ENCODE assay signal across 8 cellular contexts in genomic region chr5:151150484-151151262, GRCh38. TPM values are rescaled to one million over a fixed set of nuclear protein-coding genes. Genes with fewer than 3 reads are reported as not detected.
DNase-seq lines count a peak whose midpoint lies in the region; ATAC-seq and TF ChIP-seq lines count a peak whose summit lies in the region.

No MANE protein-coding gene starts in this region.

- TF ChIP-seq CTCF in AG10803 (conservative IDR thresholded peaks at IDR 0.05; ENCODE audit: low read length) = no peak
- TF ChIP-seq CTCF in mesothelial cell of epicardium (IDR thresholded peaks at IDR 0.05; ENCODE audit: unreplicated experiment) = no peak

- H3K27ac ChIP-seq in caudate nucleus (ENCODE audit: low read depth, low read length) = peak overlapping the region; percentile 75

- in situ Hi-C loops in HAP-1 (cut with MboI; ENCODE audit: low sequenced_read_pairs) = loop anchor here (25.0 kb wide), 1 partner anchor 363 kb away; the partner anchor contains the start of gene SMIM3

- H3K9me3 Mint-ChIP-seq in T-helper 2 cell treated with Interferon-gamma antibody and Interleukin-4, amounts not matched to agents 5 μg/mL and 100 μg/mL, for 36 hours = no peaks in the 10 kb centered on the region
- no peaks in the 10 kb centered on the region for H3K9me3 Mint-ChIP-seq in mesothelial cell of epicardium
- H3K9me3 Mint-ChIP-seq in stimulated activated naive B cell treated with anti-CD40 and anti-IgM and Interleukin-4, amounts not matched to agents 10 μg/mL and 1 μg/mL and 100 μg/mL, for 72 hours = no peaks in the 10 kb centered on the region

- H3K9me3 ChIP-seq in HAP-1 = no peaks in the 10 kb centered on the region

- peak overlapping the region; percentile 85 for H3K4me3 Mint-ChIP-seq in T-helper 2 cell treated with Interferon-gamma antibody and Interleukin-4, amounts not matched to agents 5 μg/mL and 100 μg/mL, for 36 hours
- peak overlapping the region; percentile 16 for H3K4me3 Mint-ChIP-seq in mesothelial cell of epicardium
- peak overlapping the region; percentile 73 to 79 for H3K4me3 Mint-ChIP-seq in stimulated activated naive B cell treated with anti-CD40 and anti-IgM and Interleukin-4, amounts not matched to agents 10 μg/mL and 1 μg/mL and 100 μg/mL, for 72 hours

- peaks cover 11% of the 10 kb centered on the region; the same call in 1 of the 2 replicates for H3K36me3 ChIP-seq in HAP-1 (replicated peaks)

- H3K4me1 ChIP-seq in HAP-1 = no peaks in the 10 kb centered on the region

- peaks cover 81% of the 10 kb centered on the region for H3K4me1 Mint-ChIP-seq in T-helper 2 cell treated with Interferon-gamma antibody and Interleukin-4, amounts not matched to agents 5 μg/mL and 100 μg/mL, for 36 hours (ENCODE audit: low read depth)
- peaks cover 56% of the 10 kb centered on the region for H3K4me1 Mint-ChIP-seq in mesothelial cell of epicardium
- peaks cover 75 to 100% of the 10 kb centered on the region in 2 donors for H3K4me1 Mint-ChIP-seq in stimulated activated naive B cell treated with anti-CD40 and anti-IgM and Interleukin-4, amounts not matched to agents 10 μg/mL and 1 μg/mL and 100 μg/mL, for 72 hours

- DNase-seq in AG10803 (ENCODE audit: low read depth) (peak; percentile 60), caudate nucleus (lab: John Stamatoyannopoulos, UW) (peak in 40 of 61 donors; percentile 9 to 87 (median 53)), mesothelial cell of epicardium (ENCODE audit: low spot score in 2 of 2, unreplicated experiment in 2 of 2) (peak in 1 of 2 experiments; percentile 47), HAP-1 (ENCODE audit: low spot score in 2 of 2) (no peak)
- DNase-seq in T-helper 2 cell treated with Interferon-gamma antibody and Interleukin-4, amounts not matched to agents 5 μg/mL and 100 μg/mL, for 36 hours (ENCODE audit: low spot score) = peak; percentile 70
- no peak for DNase-seq in stimulated activated naive B cell treated with anti-CD40 and anti-IgM and Interleukin-4, amounts not matched to agents 10 μg/mL and 1 μg/mL and 100 μg/mL, for 72 hours

- H3K4me3 ChIP-seq in AG10803 (ENCODE audit: low read length) (no peak overlapping the region), HAP-1 (no peak overlapping the region)

- ATAC-seq in GM18909 (IDR thresholded peaks at IDR 0.05; ENCODE audit: poor library complexity, unreplicated experiment) = peak; percentile 61
- peak; percentile 54 for ATAC-seq in HG03280 (IDR thresholded peaks at IDR 0.05; ENCODE audit: unreplicated experiment)
- ATAC-seq in stimulated activated naive B cell treated with anti-CD40 and anti-IgM and Interleukin-4, amounts not matched to agents 10 μg/mL and 1 μg/mL and 100 μg/mL, for 72 hours (replicated peaks) = peak; percentile 20 to 26

- H3K27ac Mint-ChIP-seq in T-helper 2 cell treated with Interferon-gamma antibody and Interleukin-4, amounts not matched to agents 5 μg/mL and 100 μg/mL, for 36 hours = peak overlapping the region; percentile 93
- H3K27ac Mint-ChIP-seq in mesothelial cell of epicardium = peak overlapping the region; percentile 97
- peak overlapping the region; percentile 82 for H3K27ac Mint-ChIP-seq in stimulated activated naive B cell treated with anti-CD40 and anti-IgM and Interleukin-4, amounts not matched to agents 10 μg/mL and 1 μg/mL and 100 μg/mL, for 72 hours

- no peaks in the 10 kb centered on the region for H3K27me3 Mint-ChIP-seq in T-helper 2 cell treated with Interferon-gamma antibody and Interleukin-4, amounts not matched to agents 5 μg/mL and 100 μg/mL, for 36 hours (ENCODE audit: low read depth)
- H3K27me3 Mint-ChIP-seq in mesothelial cell of epicardium (ENCODE audit: low read depth) = no peaks in the 10 kb centered on the region
- H3K27me3 Mint-ChIP-seq in stimulated activated naive B cell treated with anti-CD40 and anti-IgM and Interleukin-4, amounts not matched to agents 10 μg/mL and 1 μg/mL and 100 μg/mL, for 72 hours = no peaks in the 10 kb centered on the region

- H3K27me3 ChIP-seq in HAP-1 (ENCODE audit: low read depth) = no peaks in the 10 kb centered on the region

- peaks cover 75% of the 10 kb centered on the region for H3K36me3 Mint-ChIP-seq in T-helper 2 cell treated with Interferon-gamma antibody and Interleukin-4, amounts not matched to agents 5 μg/mL and 100 μg/mL, for 36 hours (ENCODE audit: low read depth)
- peaks cover 10% of the 10 kb centered on the region for H3K36me3 Mint-ChIP-seq in mesothelial cell of epicardium
- peaks cover 65 to 79% of the 10 kb centered on the region in 2 donors for H3K36me3 Mint-ChIP-seq in stimulated activated naive B cell treated with anti-CD40 and anti-IgM and Interleukin-4, amounts not matched to agents 10 μg/mL and 1 μg/mL and 100 μg/mL, for 72 hours

RNA-seq across cellular contexts. Expression of gene ANXA6, which starts 6.9 kb away (rescaled TPM):
- total RNA-seq in mesothelial cell of epicardium = 178 to 197 TPM (median 186 TPM) in 3 replicates

Comparison
In these comparisons a context has a peak if more than half of its experiments do, and no peak if none do; other contexts are left out.
1. DNase-seq: peak in AG10803 (single experiment), T-helper 2 cell treated with Interferon-gamma antibody and Interleukin-4, amounts not matched to agents 5 μg/mL and 100 μg/mL, for 36 hours (single experiment) and caudate nucleus (40 of 61); none in stimulated activated naive B cell treated with anti-CD40 and anti-IgM and Interleukin-4, amounts not matched to agents 10 μg/mL and 1 μg/mL and 100 μg/mL, for 72 hours (single experiment) and HAP-1 (0 of 2).
2. H3K4me3 Mint-ChIP-seq: peak in every context shown above with its lines; median percentile 85 in T-helper 2 cell treated with Interferon-gamma antibody and Interleukin-4, amounts not matched to agents 5 μg/mL and 100 μg/mL, for 36 hours; 76 in stimulated activated naive B cell treated with anti-CD40 and anti-IgM and Interleukin-4, amounts not matched to agents 10 μg/mL and 1 μg/mL and 100 μg/mL, for 72 hours; 16 in mesothelial cell of epicardium.
3. Peak in every context shown above with its lines, with median percentiles within 50 percentile points of each other: ATAC-seq and H3K27ac Mint-ChIP-seq.